Comparison of ENCODE assay signal across 1 cellular context in genomic region chr4:40055873-40056721, GRCh38.
TF ChIP-seq lines count a peak whose summit lies in the region.

No MANE protein-coding gene starts in this region.

TF ChIP-seq in K562, 482 proteins besides CTCF, POLR2A, EP300 and RAD21 (continued from another document and continues in another):
- TF ChIP-seq ZNF589 (CRISPR knock-in tag; IDR thresholded peaks at IDR 0.05; ENCODE audit: low read depth) (no peak), MEF2D (tag; conservative IDR thresholded peaks at IDR 0.05; ENCODE audit: low read depth) (no peak), OTX1 (CRISPR knock-in tag; IDR thresholded peaks at IDR 0.05) (no peak), PHF8 (IDR thresholded peaks at IDR 0.05; ENCODE audit: borderline replicate concordance, low read length) (peak; percentile 71), UBTF (IDR thresholded peaks at IDR 0.05; ENCODE audit: borderline replicate concordance in 1 of 2, low read depth in 2 of 2, low read length in 2 of 2) (peak; percentile 61 to 83; a peak in 2 of 4 replicates), HNRNPK (IDR thresholded peaks at IDR 0.05; ENCODE audit: low read depth, low read length, poor library complexity, severe bottlenecking) (no peak), ZFX (CRISPR knock-in tag; IDR thresholded peaks at IDR 0.05) (peak; percentile 93), TFAP4 (CRISPR knock-in tag; IDR thresholded peaks at IDR 0.05; ENCODE audit: borderline replicate concordance) (peak; percentile 36; the same call in 1 of the 2 replicates), KDM5B (IDR thresholded peaks at IDR 0.05; ENCODE audit: insufficient replicate concordance, low read depth, low read length) (peak; percentile 89), ZNF384 (IDR thresholded peaks at IDR 0.05; ENCODE audit: low read depth, low read length) (no peak; the same call in 1 of the 2 replicates), ESRRA (IDR thresholded peaks at IDR 0.05; ENCODE audit: borderline replicate concordance, low read depth) (no peak), BACH1 (tag; IDR thresholded peaks at IDR 0.05) (no peak), ATF1 (CRISPR knock-in tag; IDR thresholded peaks at IDR 0.05) (no peak), ATF1 (tag; IDR thresholded peaks at IDR 0.05) (0 out of 2 replicates have a peak, but pooled peaks have one; percentile 50), SNRNP70 (optimal IDR thresholded peaks at IDR 0.05; ENCODE audit: low read depth, low read length) (no peak), SP1 (CRISPR knock-in tag; IDR thresholded peaks at IDR 0.05) (no peak), ZZZ3 (IDR thresholded peaks at IDR 0.05) (no peak), ZNF644 (tag; IDR thresholded peaks at IDR 0.05; ENCODE audit: low read depth) (peak; percentile 66; the same call in 1 of the 2 replicates), CREB3 (tag; conservative IDR thresholded peaks at IDR 0.05; ENCODE audit: low read depth) (peak; percentile 36; the same call in 1 of the 2 replicates), CCAR2 (IDR thresholded peaks at IDR 0.05; ENCODE audit: low read depth, low read length) (no peak), CHD1 (IDR thresholded peaks at IDR 0.05; ENCODE audit: low read length) (peak; percentile 88), PTBP1 (IDR thresholded peaks at IDR 0.05; ENCODE audit: low read depth, low read length) (no peak), ARID1B (IDR thresholded peaks at IDR 0.05) (0 out of 2 replicates have a peak, but pooled peaks have one; percentile 10), JUN (IDR thresholded peaks at IDR 0.05; ENCODE audit: borderline replicate concordance, low read depth, low read length) (0 out of 2 replicates have a peak, but pooled peaks have one; percentile 3), JUN (CRISPR knock-in tag; IDR thresholded peaks at IDR 0.05; ENCODE audit: borderline replicate concordance) (no peak), MGA (IDR thresholded peaks at IDR 0.05) (peak; percentile 65; the same call in 1 of the 2 replicates), FOXA3 (CRISPR knock-in tag; conservative IDR thresholded peaks at IDR 0.05 in 1 of 2, IDR thresholded peaks at IDR 0.05 in 1 of 2) (no peak), EHMT2 (IDR thresholded peaks at IDR 0.05) (no peak), CCNT2 (IDR thresholded peaks at IDR 0.05; ENCODE audit: borderline replicate concordance, extremely low read depth, insufficient read length, low read depth, low read length) (peak; percentile 15), POLR2B (IDR thresholded peaks at IDR 0.05; ENCODE audit: low read depth, partially characterized antibody) (peak; percentile 3), LCOR (CRISPR knock-in tag; IDR thresholded peaks at IDR 0.05) (peak; percentile 11; the same call in 1 of the 2 replicates)
- TF ChIP-seq, protein P1, sequence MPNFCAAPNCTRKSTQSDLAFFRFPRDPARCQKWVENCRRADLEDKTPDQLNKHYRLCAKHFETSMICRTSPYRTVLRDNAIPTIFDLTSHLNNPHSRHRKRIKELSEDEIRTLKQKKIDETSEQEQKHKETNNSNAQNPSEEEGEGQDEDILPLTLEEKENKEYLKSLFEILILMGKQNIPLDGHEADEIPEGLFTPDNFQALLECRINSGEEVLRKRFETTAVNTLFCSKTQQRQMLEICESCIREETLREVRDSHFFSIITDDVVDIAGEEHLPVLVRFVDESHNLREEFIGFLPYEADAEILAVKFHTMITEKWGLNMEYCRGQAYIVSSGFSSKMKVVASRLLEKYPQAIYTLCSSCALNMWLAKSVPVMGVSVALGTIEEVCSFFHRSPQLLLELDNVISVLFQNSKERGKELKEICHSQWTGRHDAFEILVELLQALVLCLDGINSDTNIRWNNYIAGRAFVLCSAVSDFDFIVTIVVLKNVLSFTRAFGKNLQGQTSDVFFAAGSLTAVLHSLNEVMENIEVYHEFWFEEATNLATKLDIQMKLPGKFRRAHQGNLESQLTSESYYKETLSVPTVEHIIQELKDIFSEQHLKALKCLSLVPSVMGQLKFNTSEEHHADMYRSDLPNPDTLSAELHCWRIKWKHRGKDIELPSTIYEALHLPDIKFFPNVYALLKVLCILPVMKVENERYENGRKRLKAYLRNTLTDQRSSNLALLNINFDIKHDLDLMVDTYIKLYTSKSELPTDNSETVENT (CRISPR knock-in tag; IDR thresholded peaks at IDR 0.05) = peak; percentile 53; the same call in 1 of the 2 replicates
- TF ChIP-seq, protein P2, sequence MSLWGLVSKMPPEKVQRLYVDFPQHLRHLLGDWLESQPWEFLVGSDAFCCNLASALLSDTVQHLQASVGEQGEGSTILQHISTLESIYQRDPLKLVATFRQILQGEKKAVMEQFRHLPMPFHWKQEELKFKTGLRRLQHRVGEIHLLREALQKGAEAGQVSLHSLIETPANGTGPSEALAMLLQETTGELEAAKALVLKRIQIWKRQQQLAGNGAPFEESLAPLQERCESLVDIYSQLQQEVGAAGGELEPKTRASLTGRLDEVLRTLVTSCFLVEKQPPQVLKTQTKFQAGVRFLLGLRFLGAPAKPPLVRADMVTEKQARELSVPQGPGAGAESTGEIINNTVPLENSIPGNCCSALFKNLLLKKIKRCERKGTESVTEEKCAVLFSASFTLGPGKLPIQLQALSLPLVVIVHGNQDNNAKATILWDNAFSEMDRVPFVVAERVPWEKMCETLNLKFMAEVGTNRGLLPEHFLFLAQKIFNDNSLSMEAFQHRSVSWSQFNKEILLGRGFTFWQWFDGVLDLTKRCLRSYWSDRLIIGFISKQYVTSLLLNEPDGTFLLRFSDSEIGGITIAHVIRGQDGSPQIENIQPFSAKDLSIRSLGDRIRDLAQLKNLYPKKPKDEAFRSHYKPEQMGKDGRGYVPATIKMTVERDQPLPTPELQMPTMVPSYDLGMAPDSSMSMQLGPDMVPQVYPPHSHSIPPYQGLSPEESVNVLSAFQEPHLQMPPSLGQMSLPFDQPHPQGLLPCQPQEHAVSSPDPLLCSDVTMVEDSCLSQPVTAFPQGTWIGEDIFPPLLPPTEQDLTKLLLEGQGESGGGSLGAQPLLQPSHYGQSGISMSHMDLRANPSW (CRISPR knock-in tag; IDR thresholded peaks at IDR 0.05) = 0 out of 2 replicates have a peak, but pooled peaks have one; percentile 42
- TF ChIP-seq, protein P3, sequence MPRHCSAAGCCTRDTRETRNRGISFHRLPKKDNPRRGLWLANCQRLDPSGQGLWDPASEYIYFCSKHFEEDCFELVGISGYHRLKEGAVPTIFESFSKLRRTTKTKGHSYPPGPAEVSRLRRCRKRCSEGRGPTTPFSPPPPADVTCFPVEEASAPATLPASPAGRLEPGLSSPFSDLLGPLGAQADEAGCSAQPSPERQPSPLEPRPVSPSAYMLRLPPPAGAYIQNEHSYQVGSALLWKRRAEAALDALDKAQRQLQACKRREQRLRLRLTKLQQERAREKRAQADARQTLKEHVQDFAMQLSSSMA (CRISPR knock-in tag; IDR thresholded peaks at IDR 0.05) = 0 out of 2 replicates have a peak, but pooled peaks have one; percentile 66
- TF ChIP-seq, protein P4, sequence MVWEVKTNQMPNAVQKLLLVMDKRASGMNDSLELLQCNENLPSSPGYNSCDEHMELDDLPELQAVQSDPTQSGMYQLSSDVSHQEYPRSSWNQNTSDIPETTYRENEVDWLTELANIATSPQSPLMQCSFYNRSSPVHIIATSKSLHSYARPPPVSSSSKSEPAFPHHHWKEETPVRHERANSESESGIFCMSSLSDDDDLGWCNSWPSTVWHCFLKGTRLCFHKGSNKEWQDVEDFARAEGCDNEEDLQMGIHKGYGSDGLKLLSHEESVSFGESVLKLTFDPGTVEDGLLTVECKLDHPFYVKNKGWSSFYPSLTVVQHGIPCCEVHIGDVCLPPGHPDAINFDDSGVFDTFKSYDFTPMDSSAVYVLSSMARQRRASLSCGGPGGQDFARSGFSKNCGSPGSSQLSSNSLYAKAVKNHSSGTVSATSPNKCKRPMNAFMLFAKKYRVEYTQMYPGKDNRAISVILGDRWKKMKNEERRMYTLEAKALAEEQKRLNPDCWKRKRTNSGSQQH (CRISPR knock-in tag; IDR thresholded peaks at IDR 0.05) = 0 out of 2 replicates have a peak, but pooled peaks have one; percentile 20
